ENCODE assay signal across 8 cellular contexts in the genomic region with DNA sequence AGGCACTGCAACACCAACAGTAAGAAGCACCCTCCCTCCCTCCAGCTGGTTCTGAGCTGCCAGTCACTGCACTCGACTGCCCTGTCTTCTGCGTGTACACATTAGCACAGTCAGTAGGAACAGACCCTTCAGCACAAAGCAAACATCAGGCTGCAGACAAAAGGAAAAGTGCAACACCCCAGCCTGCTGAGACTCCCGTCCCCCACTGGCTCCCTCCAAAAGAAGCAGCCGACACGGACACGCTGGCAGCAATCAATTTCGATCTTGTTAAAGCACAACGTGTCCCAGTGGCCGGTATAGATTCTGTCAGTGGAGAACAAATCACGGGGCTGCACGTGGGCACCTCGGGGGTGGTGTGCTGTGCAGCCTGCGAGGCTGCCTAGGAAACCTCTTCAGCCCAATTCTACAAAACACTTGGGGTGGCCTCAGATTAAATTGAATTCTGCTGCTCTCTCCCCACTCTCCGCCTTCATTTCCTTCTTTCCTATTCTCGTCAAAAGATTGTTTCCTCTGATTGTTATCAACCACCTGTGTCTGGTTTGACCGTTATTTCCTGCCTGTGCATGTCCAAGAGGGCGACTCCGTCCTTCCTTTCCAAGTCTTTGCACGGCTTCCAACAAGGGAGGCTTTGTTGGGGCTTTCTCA. TPM values are rescaled to one million over a fixed set of nuclear protein-coding genes. Genes with fewer than 3 reads are reported as not detected.
DNase-seq lines count a peak whose midpoint lies in the region; ATAC-seq, FAIRE-seq and TF ChIP-seq lines count a peak whose summit lies in the region.

No MANE protein-coding gene starts in this region.

- no peak for FAIRE-seq in RCC 7860 (lab: Jason Lieb, UNC)

- peaks cover 52% of the 10 kb centered on the region for H3K36me3 Mint-ChIP-seq in GM23338 (ENCODE audit: low read depth)

- no peaks in the 10 kb centered on the region for H3K4me1 ChIP-seq in GM23338 (ENCODE audit: insufficient read depth)

- H3K27me3 ChIP-seq in GM23338 (ENCODE audit: insufficient read depth) = no peaks in the 10 kb centered on the region

- no peak overlapping the region for H3K4me3 ChIP-seq in GM23338

- no peaks in the 10 kb centered on the region for H3K9me2 ChIP-seq in GM23338 (ENCODE audit: insufficient read depth)

- H3K27ac Mint-ChIP-seq in GM23338 = peak overlapping the region; percentile 81

- DNase-seq in GM23338 (ENCODE audit: low spot score) = no peak
- peak; percentile 90 for DNase-seq in NCI-H69 (lab: John Stamatoyannopoulos, UW)
- peak; percentile 94 for DNase-seq in dermis blood vessel endothelial cell
- DNase-seq in pons (ENCODE audit: low spot score) = peak; percentile 58
- DNase-seq in omental fat pad (ENCODE audit: low spot score) = no peak
- no peak for DNase-seq in RCC 7860 (ENCODE audit: low spot score)
- no peak for DNase-seq in activated CD4-positive, alpha-beta T cell treated with anti-CD3 and anti-CD28 coated beads, Interleukin-2, amount 50 U/mL, for 1 hour

- 0 out of 2 replicates have a peak, but pooled peaks cover 3% of the 10 kb centered on the region for H3F3A ChIP-seq in GM23338 (replicated peaks; ENCODE audit: low read depth)

- H4K20me1 ChIP-seq in GM23338 (replicated peaks; ENCODE audit: insufficient read depth) = 0 out of 2 replicates have a peak, but pooled peaks cover 5% of the 10 kb centered on the region

- ATAC-seq in GM23338 (no peak), omental fat pad (ENCODE audit: low FRiP score) (no peak), HG03196 (IDR thresholded peaks at IDR 0.05; ENCODE audit: unreplicated experiment) (no peak)

- no peak overlapping the region for H3K4me3 Mint-ChIP-seq in GM23338

- peaks cover 7% of the 10 kb centered on the region for H3K36me3 ChIP-seq in GM23338 (ENCODE audit: insufficient read depth)

- peaks cover 19% of the 10 kb centered on the region for H3K4me1 Mint-ChIP-seq in GM23338

- no peaks in the 10 kb centered on the region for H3K9me3 Mint-ChIP-seq in GM23338

- H3K79me2 ChIP-seq in GM23338 (replicated peaks; ENCODE audit: insufficient read depth) = 0 out of 2 replicates have a peak, but pooled peaks cover 3% of the 10 kb centered on the region

- H2AFZ ChIP-seq in GM23338 = no peak overlapping the region

- TF ChIP-seq CTCF in GM23338 (conservative IDR thresholded peaks at IDR 0.05; ENCODE audit: low read depth in 2 of 2) (no peak), omental fat pad (IDR thresholded peaks at IDR 0.05) (no peak)

- H3K27ac ChIP-seq in GM23338 (ENCODE audit: low read depth) = no peak overlapping the region

- no peaks in the 10 kb centered on the region for H3K27me3 Mint-ChIP-seq in GM23338 (ENCODE audit: insufficient read depth, low read depth, poor library complexity)

- H3K4me2 ChIP-seq in GM23338 = no peak overlapping the region

TF ChIP-seq in GM23338, 12 proteins besides CTCF, POLR2A, EP300 and RAD21:
- TF ChIP-seq ZNF331 (CRISPR knock-in tag; IDR thresholded peaks at IDR 0.05; ENCODE audit: low read depth) = no peak
- TF ChIP-seq ETS1 (IDR thresholded peaks at IDR 0.05) = no peak
- TF ChIP-seq EZH2 (IDR thresholded peaks at IDR 0.05; ENCODE audit: low read depth, unreplicated experiment) = no peak
- TF ChIP-seq STAT1 (IDR thresholded peaks at IDR 0.05; ENCODE audit: unreplicated experiment) = no peak
- no peak for TF ChIP-seq JUNB (IDR thresholded peaks at IDR 0.05; ENCODE audit: unreplicated experiment)
- TF ChIP-seq EZH2phosphoT487 (IDR thresholded peaks at IDR 0.05; ENCODE audit: unreplicated experiment) = no peak
- TF ChIP-seq ZNF462 (CRISPR knock-in tag; IDR thresholded peaks at IDR 0.05) = no peak
- no peak for TF ChIP-seq NANOG (IDR thresholded peaks at IDR 0.05; ENCODE audit: borderline replicate concordance)
- TF ChIP-seq CREB1 (CRISPR knock-in tag; IDR thresholded peaks at IDR 0.05; ENCODE audit: low read depth) = no peak
- TF ChIP-seq POLR2AphosphoS5 (IDR thresholded peaks at IDR 0.05; ENCODE audit: low read depth) = no peak
- TF ChIP-seq ZNF114 (CRISPR knock-in tag; IDR thresholded peaks at IDR 0.05) = no peak

RNA-seq across cellular contexts. Expression of gene TRAF3IP2, which starts 38.7 kb away (rescaled TPM):
- total RNA-seq in GM23338 (2014; rRNA removed; shearing (Covaris generic)) = 29.5 and 34.0 TPM in 2 replicates
- polyA plus RNA-seq in GM23338 (2016; fragmentation: Nextera tagmentation; extraction: Ambion mirVana) = 22.2 and 23.8 TPM in 2 replicates
- total RNA-seq in dermis blood vessel endothelial cell (16.5 and 17.3 TPM in 2 replicates), omental fat pad (10 to 100 TPM; 29.3 to 52.2 (median 42.2) TPM)

Comparison
In these comparisons a context has a peak if more than half of its experiments do, and no peak if none do; other contexts are left out.
1. DNase-seq: peak in NCI-H69 (single experiment), dermis blood vessel endothelial cell (single experiment) and pons (single experiment); none in GM23338 (single experiment), omental fat pad (single experiment), RCC 7860 (single experiment) and activated CD4-positive, alpha-beta T cell treated with anti-CD3 and anti-CD28 coated beads, Interleukin-2, amount 50 U/mL, for 1 hour (single experiment).